ENCODE assay signal across 23 cellular contexts in the genomic region with DNA sequence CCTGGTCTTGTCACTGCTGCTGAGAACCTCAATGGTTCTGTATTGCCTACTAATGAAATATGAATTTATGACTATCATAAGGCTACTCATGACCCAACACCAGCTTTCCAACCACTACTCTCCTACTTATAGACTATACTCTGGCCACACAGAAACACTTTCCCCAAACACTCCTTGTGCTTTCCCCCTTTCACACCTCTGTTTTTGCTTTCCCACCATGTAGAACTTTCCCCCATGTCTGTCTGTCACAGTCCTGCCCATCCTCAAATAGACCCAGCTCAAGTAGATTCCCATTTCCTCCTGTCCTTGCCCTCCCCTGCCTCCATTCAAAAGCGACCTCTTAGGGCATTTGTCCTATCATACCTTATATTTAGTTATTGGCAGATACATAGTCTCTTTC.
A peak's percentile ranks its signal among the peaks of the same experiment; 100 is the strongest.
DNase-seq lines count a peak whose midpoint lies in the region; ATAC-seq, FAIRE-seq and TF ChIP-seq lines count a peak whose summit lies in the region.
"Had no signal": no experiment of that assay in that cellular context is flagged by ENCODE, and none has a peak within 500 bp of the region (broad histone marks: within the 10 kb centered on the region; RNA-seq: fewer than 3 reads in every experiment).

No MANE protein-coding gene starts in this region.

- H2BK15ac ChIP-seq in H9 (ENCODE audit: low read depth, low read length) = no peak overlapping the region
- H2BK15ac ChIP-seq in mesenchymal stem cell (ENCODE audit: low read depth, poor library complexity, severe bottlenecking) = no peak overlapping the region

- intact Hi-C loops in vagina (cut with DNase I) = no loop called here

- H3K79me1 ChIP-seq in H9 (ENCODE audit: insufficient read depth, low read depth, low read length, poor library complexity, severe bottlenecking) (no peaks in the 10 kb centered on the region), mesenchymal stem cell (replicated peaks; ENCODE audit: low read length, poor library complexity, severe bottlenecking) (peaks cover 11% of the 10 kb centered on the region)

- no peaks in the 10 kb centered on the region; a peak in 2 of 7 replicates for H3K36me3 Mint-ChIP-seq in H9 (ENCODE audit: insufficient read depth in 1 of 3, low read depth in 3 of 3)
- no peaks in the 10 kb centered on the region for H3K36me3 Mint-ChIP-seq in astrocyte (ENCODE audit: low read depth, unreplicated experiment)
- H3K36me3 Mint-ChIP-seq: CD14-positive monocyte had no signal

- no peaks in the 10 kb centered on the region for H3K23me2 ChIP-seq in H9 (ENCODE audit: insufficient read length, low read depth, low read length, poor library complexity, severe bottlenecking)

- H3K18ac ChIP-seq in H9 (ENCODE audit: insufficient read length, low read depth, low read length) (no peak overlapping the region), mesenchymal stem cell (ENCODE audit: low read depth in 1 of 2, low read length in 2 of 2) (no peak overlapping the region)

- H3T11ph ChIP-seq in H9 (ENCODE audit: low read length) = no peak overlapping the region

- H3K27ac ChIP-seq in H9 (ENCODE audit: insufficient read length, low read depth, low read length) (no peak overlapping the region), astrocyte (ENCODE audit: low read depth, low read length) (no peak overlapping the region), mesenchymal stem cell (ENCODE audit: low read length, poor library complexity, severe bottlenecking) (no peak overlapping the region), vagina (peak overlapping the region; percentile 28)
- H3K27ac ChIP-seq: BLaER1 treated with 17β-estradiol and CSF1 and Interleukin-3, amounts not matched to agents 10 nM and 100 nM had no signal

- WGBS in H9 (ENCODE audit: extremely low coverage, insufficient read length, low lambda C conversion rate) = no CpG with 5 or more reads among the region's 1 CpG
- no CpG with 5 or more reads among the region's 1 CpG for WGBS in mesenchymal stem cell

- H2BK120ac ChIP-seq in H9 (ENCODE audit: low read depth, low read length, poor library complexity, severe bottlenecking) (no peak overlapping the region), mesenchymal stem cell (ENCODE audit: low read depth, low read length) (no peak overlapping the region)

- H4K5ac ChIP-seq in H9 (ENCODE audit: insufficient read length, low read depth, low read length) = no peak overlapping the region

- H4K8ac ChIP-seq in H9 (replicated peaks; ENCODE audit: insufficient read length, low read depth, low read length) (no peak overlapping the region), mesenchymal stem cell (ENCODE audit: low read length) (no peak overlapping the region)

- H2BK5ac ChIP-seq in H9 (ENCODE audit: insufficient read length, low read length) (no peak overlapping the region), mesenchymal stem cell (ENCODE audit: low read depth, low read length, poor library complexity, severe bottlenecking) (no peak overlapping the region)

- TF ChIP-seq CTCF in H9 (conservative IDR thresholded peaks at IDR 0.05) (no peak), astrocyte (IDR thresholded peaks at IDR 0.05; ENCODE audit: insufficient read depth, low read depth, low read length) (no peak), vagina (IDR thresholded peaks at IDR 0.05) (no peak)

- H3K4me1 ChIP-seq in H9 (ENCODE audit: insufficient read depth, low read length) = no peaks in the 10 kb centered on the region
- no peaks in the 10 kb centered on the region for H3K4me1 ChIP-seq in astrocyte (ENCODE audit: insufficient read depth, low read length)
- H3K4me1 ChIP-seq in mesenchymal stem cell (ENCODE audit: control insufficient read depth, insufficient read depth, low read depth, low read length) = no peaks in the 10 kb centered on the region
- H3K4me1 ChIP-seq in vagina = peaks cover 13% of the 10 kb centered on the region
- H3K4me1 ChIP-seq: BE2C; BLaER1 treated with 17β-estradiol and CSF1 and Interleukin-3, amounts not matched to agents 10 nM and 100 nM; HAP-1 had no signal

- H3K27ac Mint-ChIP-seq in H9 (peak overlapping the region in 2 of 3 experiments; percentile 1 to 62; a peak in 2 of 7 replicates), astrocyte (ENCODE audit: unreplicated experiment) (peak overlapping the region; percentile 8)
- H3K27ac Mint-ChIP-seq: CD4-positive, alpha-beta T cell; CD8-positive, alpha-beta memory T cell; GM23338 had no signal

- H3K23ac ChIP-seq in H9 (ENCODE audit: insufficient read length, low read depth, low read length) = no peak overlapping the region
- H3K23ac ChIP-seq in mesenchymal stem cell (ENCODE audit: low read length in 2 of 2) = no peak overlapping the region

- H2AFZ ChIP-seq in H9 (ENCODE audit: low read length) = no peak overlapping the region
- no peak overlapping the region for H2AFZ ChIP-seq in astrocyte (ENCODE audit: low read depth, low read length)
- no peak overlapping the region for H2AFZ ChIP-seq in mesenchymal stem cell (ENCODE audit: low read depth, low read length)
- H2AFZ ChIP-seq: GM23338 had no signal

- H3K56ac ChIP-seq in H9 (ENCODE audit: insufficient read length, low read depth, low read length) = no peak overlapping the region

- H3K4me2 ChIP-seq in H9 (ENCODE audit: insufficient read depth, insufficient read length, low read length) (no peak overlapping the region), astrocyte (ENCODE audit: low read length) (no peak overlapping the region), mesenchymal stem cell (ENCODE audit: low read length, poor library complexity, severe bottlenecking) (no peak overlapping the region)
- H3K4me2 ChIP-seq: BLaER1 treated with 17β-estradiol and CSF1 and Interleukin-3, amounts not matched to agents 10 nM and 100 nM; GM23338 had no signal

- DNase-seq in H9 (no peak), astrocyte (ENCODE audit: low read depth) (no peak), mesenchymal stem cell (no peak), vagina (ENCODE audit: extremely low spot score in 2 of 2) (no peak), kidney tubule cell (ENCODE audit: low spot score) (no peak)
- DNase-seq in stimulated activated naive CD4-positive, alpha-beta T cell (lab: John Stamatoyannopoulos, UW) = no peak
- DNase-seq: 8988T; ACHN; AML-193; BE2C; Calu3; CD4-positive, alpha-beta T cell; CD8-positive, alpha-beta memory T cell; DMS53; DMS79 treated with DMSO at 0.1 percent for 48 hours had no signal

- H3K4me1 Mint-ChIP-seq in H9 = peaks cover 24 to 29% of the 10 kb centered on the region in 2 experiments
- peaks cover 14% of the 10 kb centered on the region for H3K4me1 Mint-ChIP-seq in astrocyte (ENCODE audit: low read depth, unreplicated experiment)
- H3K4me1 Mint-ChIP-seq: CD14-positive monocyte; CD8-positive, alpha-beta memory T cell had no signal

- H4K91ac ChIP-seq in H9 (ENCODE audit: insufficient read length, low read depth, low read length) (no peak overlapping the region), mesenchymal stem cell (ENCODE audit: low read length) (peak overlapping the region; percentile 61)

- H2BK12ac ChIP-seq in H9 (ENCODE audit: insufficient read length, low read depth, low read length) (no peak overlapping the region), mesenchymal stem cell (ENCODE audit: low read length in 2 of 2) (no peak overlapping the region)

- no peak for TF ChIP-seq POLR2A in vagina (IDR thresholded peaks at IDR 0.05)

- no peak for FAIRE-seq in astrocyte (lab: Jason Lieb, UNC)
- FAIRE-seq: A549, GM12892, GM19239 had no signal

- no peaks in the 10 kb centered on the region for H3K36me3 ChIP-seq in astrocyte (ENCODE audit: insufficient read depth, low read length)
- H3K36me3 ChIP-seq in mesenchymal stem cell (ENCODE audit: control insufficient read depth in 1 of 2, insufficient read depth in 2 of 2, low read depth in 1 of 2, low read length in 2 of 2) = no peaks in the 10 kb centered on the region
- H3K36me3 ChIP-seq in vagina = no peaks in the 10 kb centered on the region
- H3K36me3 ChIP-seq: BE2C; BLaER1 treated with 17β-estradiol and CSF1 and Interleukin-3, amounts not matched to agents 10 nM and 100 nM; HAP-1 had no signal

- H3K9me3 Mint-ChIP-seq in H9 (no peaks in the 10 kb centered on the region), astrocyte (ENCODE audit: unreplicated experiment) (no peaks in the 10 kb centered on the region)
- H3K9me3 Mint-ChIP-seq: CD14-positive monocyte; CD4-positive, alpha-beta T cell; CD8-positive, alpha-beta memory T cell; GM23338 had no signal

- no peak overlapping the region for H3K4me3 ChIP-seq in astrocyte (ENCODE audit: insufficient read depth, low read depth, low read length)
- H3K4me3 ChIP-seq in mesenchymal stem cell (ENCODE audit: insufficient read depth in 1 of 2, low read depth in 1 of 2, low read length in 2 of 2) = no peak overlapping the region
- no peak overlapping the region for H3K4me3 ChIP-seq in vagina
- H3K4me3 ChIP-seq: A549; BLaER1 treated with 17β-estradiol and CSF1 and Interleukin-3, amounts not matched to agents 10 nM and 100 nM; GM23338; HAP-1 had no signal

- H2BK20ac ChIP-seq in H9 (ENCODE audit: low read depth, low read length, poor library complexity, severe bottlenecking) = no peak overlapping the region

- H3K4ac ChIP-seq in H9 (ENCODE audit: low read depth, low read length) = no peak overlapping the region
- peak overlapping the region in 1 of 2 experiments; percentile 21 for H3K4ac ChIP-seq in mesenchymal stem cell (ENCODE audit: low read depth in 1 of 2, low read length in 2 of 2)

- H3K79me2 ChIP-seq in H9 (ENCODE audit: insufficient read depth, low read length) (no peaks in the 10 kb centered on the region), astrocyte (ENCODE audit: insufficient read depth, low read length) (no peaks in the 10 kb centered on the region)

- no peaks in the 10 kb centered on the region for H3K27me3 Mint-ChIP-seq in H9 (ENCODE audit: low read depth)
- H3K27me3 Mint-ChIP-seq in astrocyte (ENCODE audit: low read depth, unreplicated experiment) = no peaks in the 10 kb centered on the region
- H3K27me3 Mint-ChIP-seq: CD4-positive, alpha-beta T cell; CD8-positive, alpha-beta memory T cell had no signal

- no peak overlapping the region for H3K14ac ChIP-seq in H9 (ENCODE audit: insufficient read depth, low read length)
- no peak overlapping the region for H3K14ac ChIP-seq in mesenchymal stem cell (ENCODE audit: low read length in 2 of 2)

- no peak overlapping the region for H3K9ac ChIP-seq in H9 (ENCODE audit: extremely low read depth, insufficient read length, low read length)
- no peak overlapping the region for H3K9ac ChIP-seq in astrocyte (ENCODE audit: low read length)
- no peak overlapping the region for H3K9ac ChIP-seq in mesenchymal stem cell (ENCODE audit: low read length)
- H3K9ac ChIP-seq: BLaER1 treated with 17β-estradiol and CSF1 and Interleukin-3, amounts not matched to agents 10 nM and 100 nM had no signal

- no peaks in the 10 kb centered on the region for H3K27me3 ChIP-seq in H9 (ENCODE audit: insufficient read depth, low read length)
- no peaks in the 10 kb centered on the region for H3K27me3 ChIP-seq in astrocyte (ENCODE audit: insufficient read depth, low read length)
- H3K27me3 ChIP-seq in mesenchymal stem cell (ENCODE audit: control insufficient read depth in 1 of 2, insufficient read depth in 1 of 2, low read length in 2 of 2) = no peaks in the 10 kb centered on the region
- H3K27me3 ChIP-seq in vagina = no peaks in the 10 kb centered on the region
- H3K27me3 ChIP-seq: BE2C; BLaER1 treated with 17β-estradiol and CSF1 and Interleukin-3, amounts not matched to agents 10 nM and 100 nM had no signal

- H2AK5ac ChIP-seq in H9 (ENCODE audit: insufficient read length, low read length) = no peak overlapping the region
- H2AK5ac ChIP-seq in mesenchymal stem cell (ENCODE audit: low read length, severe bottlenecking) = no peak overlapping the region

- H4K20me1 ChIP-seq in H9 (ENCODE audit: control insufficient read depth, insufficient read depth, insufficient read length) = no peaks in the 10 kb centered on the region
- peaks cover 3% of the 10 kb centered on the region for H4K20me1 ChIP-seq in astrocyte (ENCODE audit: insufficient read depth, low read length)
- H4K20me1 ChIP-seq: BLaER1 treated with 17β-estradiol and CSF1 and Interleukin-3, amounts not matched to agents 10 nM and 100 nM had no signal

- H3K9me3 ChIP-seq in H9 (ENCODE audit: control insufficient read depth, low read depth, low read length) = no peaks in the 10 kb centered on the region
- no peaks in the 10 kb centered on the region for H3K9me3 ChIP-seq in astrocyte (ENCODE audit: insufficient read depth, low read depth, low read length)
- no peaks in the 10 kb centered on the region for H3K9me3 ChIP-seq in mesenchymal stem cell (ENCODE audit: control insufficient read depth, low read length)
- no peaks in the 10 kb centered on the region for H3K9me3 ChIP-seq in vagina
- H3K9me3 ChIP-seq: A549; BE2C; BLaER1 treated with 17β-estradiol and CSF1 and Interleukin-3, amounts not matched to agents 10 nM and 100 nM; HAP-1 had no signal

- no peak for ATAC-seq in GM18861 (IDR thresholded peaks at IDR 0.05; ENCODE audit: unreplicated experiment)
- ATAC-seq: GM23338 had no signal

- H3K4me3 Mint-ChIP-seq in H9 (no peak overlapping the region; a peak in 1 of 5 replicates), astrocyte (ENCODE audit: unreplicated experiment) (no peak overlapping the region)
- H3K4me3 Mint-ChIP-seq: CD14-positive monocyte; CD4-positive, alpha-beta T cell; CD8-positive, alpha-beta memory T cell; GM23338 had no signal
